ENCODE assay signal across 8 cellular contexts in the genomic region with DNA sequence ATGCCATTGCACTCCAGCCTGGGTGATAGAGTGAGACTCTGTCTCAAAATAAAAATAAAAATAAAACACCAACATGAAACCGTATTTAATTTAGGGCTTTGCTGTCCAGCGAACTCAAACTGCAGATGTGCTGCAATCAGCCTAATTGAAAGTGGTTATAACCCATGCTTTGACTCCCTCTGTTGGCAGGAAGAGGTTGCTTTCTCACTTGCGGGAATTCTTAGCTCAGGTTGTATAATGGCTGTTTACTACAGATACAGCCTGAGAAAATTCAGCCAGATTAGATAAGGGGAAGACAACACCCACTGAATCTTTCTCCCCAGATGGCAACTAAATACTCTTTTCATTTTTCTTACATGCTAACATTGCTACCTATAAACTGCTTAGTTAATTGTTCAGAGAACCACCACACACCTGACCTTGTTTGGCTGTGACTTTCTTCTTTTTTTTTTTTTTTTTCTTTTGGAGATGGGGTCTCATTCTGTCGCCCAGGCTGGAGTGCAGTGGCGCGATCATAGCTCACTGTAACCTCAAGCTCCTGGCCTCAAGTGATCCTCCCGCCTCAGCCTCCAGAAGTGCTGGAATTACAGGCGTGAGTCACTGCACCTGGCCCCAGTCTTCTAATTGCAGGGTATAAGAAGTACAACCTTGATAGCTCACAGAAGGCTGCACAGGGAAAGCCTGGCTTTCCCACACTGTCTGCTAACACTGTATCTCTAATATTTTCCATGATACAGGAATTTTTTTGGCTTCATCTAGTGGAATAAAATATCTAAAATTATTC. TPM values are rescaled to one million over a fixed set of nuclear protein-coding genes. Genes with fewer than 3 reads are reported as not detected.
A peak's percentile ranks its signal among the peaks of the same experiment; 100 is the strongest.
DNase-seq lines count a peak whose midpoint lies in the region; ATAC-seq, FAIRE-seq and TF ChIP-seq lines count a peak whose summit lies in the region.

No MANE protein-coding gene starts in this region.

- H3K27ac ChIP-seq in A549, result peak overlapping the region; percentile 84 to 95
- peak overlapping the region; percentile 46; the same call in 1 of the 2 replicates for H3K27ac ChIP-seq in SJSA1
- peak overlapping the region in 2 of 4 donors; percentile 22 to 98 for H3K27ac ChIP-seq in body of pancreas
- peak overlapping the region; percentile 60 for H3K27ac ChIP-seq in subcutaneous abdominal adipose tissue (ENCODE audit: low read depth, low read length)

- 37% methylated on average over 8 of the region's 8 CpGs for WGBS in A549 (ENCODE audit: missing lambda C conversion rate)
- 36 to 39% methylated on average over 8 of the region's 8 CpGs for WGBS in body of pancreas, 2 donors

- peaks cover 26% of the 10 kb centered on the region for H3K4me1 ChIP-seq in A549
- peaks cover 31% of the 10 kb centered on the region for H3K4me1 ChIP-seq in SJSA1 (replicated peaks)
- H3K4me1 ChIP-seq in body of pancreas, result peaks cover 27% of the 10 kb centered on the region
- peaks cover 5 to 38% (median 25%) of the 10 kb centered on the region in 5 donors for H3K4me1 ChIP-seq in subcutaneous abdominal adipose tissue (ENCODE audit: control insufficient read depth in 5 of 5, insufficient read depth in 5 of 5, low read length in 5 of 5)

- H3K9me3 ChIP-seq in A549 (no peaks in the 10 kb centered on the region), SJSA1 (replicated peaks) (no peaks in the 10 kb centered on the region), body of pancreas (no peaks in the 10 kb centered on the region), subcutaneous abdominal adipose tissue (ENCODE audit: control insufficient read depth in 5 of 5, low read length in 5 of 5) (no peaks in the 10 kb centered on the region)

- DNase-seq in A549 (ENCODE audit: low read depth in 1 of 2, low spot score in 1 of 2) (peak; percentile 54 to 76), ELF-1 (ENCODE audit: low read depth, low spot score) (peak; percentile 75), NAMALWA (ENCODE audit: low spot score) (peak; percentile 87), SJSA1 (ENCODE audit: low read depth in 1 of 2, low spot score in 2 of 2) (peak; percentile 54 to 64), body of pancreas (peak; percentile 45 to 75 (median 61)), kidney epithelial cell (ENCODE audit: low read depth) (no peak)

- intact Hi-C loops in body of pancreas (cut with DNase I), result no loop called here

- TF ChIP-seq POLR2A in A549 (IDR thresholded peaks at IDR 0.05; ENCODE audit: low read length) (no peak), body of pancreas (IDR thresholded peaks at IDR 0.05) (peak in 1 of 3 donors; percentile 7)

- TF ChIP-seq CTCF in A549 (IDR thresholded peaks at IDR 0.05) (peak; percentile 64), body of pancreas (IDR thresholded peaks at IDR 0.05) (peak; percentile 19 to 85 (median 76)), kidney epithelial cell (IDR thresholded peaks at IDR 0.05; ENCODE audit: insufficient read depth, low read length, poor library complexity, severe bottlenecking) (peak; percentile 81)

- CTCF ChIA-PET in A549 (lab: Yijun Ruan, JAX), result interaction anchor here (0.6 to 6.3 kb wide), 47 partner anchors 10 to 675 kb away, joined by 3 to 63 read pairs (median 4); partner anchors contain the start of genes BCAR3 and FNBP1L

- H3K36me3 ChIP-seq in SJSA1, result peaks cover 8% of the 10 kb centered on the region; the same call in 1 of the 2 replicates
- H3K36me3 ChIP-seq in body of pancreas (replicated peaks in 1 of 2; ENCODE audit: insufficient read depth in 1 of 2, low read depth in 2 of 2), result no peaks in the 10 kb centered on the region
- no peaks in the 10 kb centered on the region for H3K36me3 ChIP-seq in kidney epithelial cell (ENCODE audit: control insufficient read depth, insufficient read depth, low read length)
- H3K36me3 ChIP-seq in subcutaneous abdominal adipose tissue (ENCODE audit: control insufficient read depth in 5 of 5, insufficient read depth in 5 of 5, low read length in 5 of 5), result no peaks in the 10 kb centered on the region

- H3K27me3 ChIP-seq in SJSA1 (replicated peaks), result no peaks in the 10 kb centered on the region
- H3K27me3 ChIP-seq in body of pancreas, result no peaks in the 10 kb centered on the region
- H3K27me3 ChIP-seq in kidney epithelial cell (ENCODE audit: control insufficient read depth, insufficient read depth, low read length), result no peaks in the 10 kb centered on the region
- H3K27me3 ChIP-seq in subcutaneous abdominal adipose tissue (ENCODE audit: control insufficient read depth in 5 of 5, insufficient read depth in 4 of 5, low read length in 5 of 5), result no peaks in the 10 kb centered on the region

- TF ChIP-seq EP300 in A549 (IDR thresholded peaks at IDR 0.05), result no peak

- TF ChIP-seq RAD21 in A549 (conservative IDR thresholded peaks at IDR 0.05 in 1 of 2, IDR thresholded peaks at IDR 0.05 in 1 of 2), result peak; percentile 78 to 87

- H3K9ac ChIP-seq in subcutaneous abdominal adipose tissue (ENCODE audit: low read length in 5 of 5), result no peak overlapping the region

- POLR2A ChIA-PET in A549 (lab: Yijun Ruan, JAX), result interaction anchor here (0.6 to 1.7 kb wide), 5 partner anchors 11 to 893 kb away, joined by 3 to 7 read pairs (median 4); no protein-coding TSS in a partner anchor

- no peak for ATAC-seq in A549
- peak; percentile 16 for ATAC-seq in body of pancreas
- no peak for ATAC-seq in GM21619 (IDR thresholded peaks at IDR 0.05; ENCODE audit: unreplicated experiment)

- FAIRE-seq in A549 (lab: Jason Lieb, UNC), result no peak

- H3K4me3 ChIP-seq in A549, result no peak overlapping the region
- no peak overlapping the region for H3K4me3 ChIP-seq in SJSA1
- H3K4me3 ChIP-seq in body of pancreas, result no peak overlapping the region
- no peak overlapping the region for H3K4me3 ChIP-seq in kidney epithelial cell (ENCODE audit: low read depth, low read length)
- no peak overlapping the region for H3K4me3 ChIP-seq in subcutaneous abdominal adipose tissue (ENCODE audit: low read depth in 1 of 5, low read length in 5 of 5)

- peak overlapping the region; percentile 87 for H3K4me2 ChIP-seq in A549

TF ChIP-seq in A549, 52 proteins besides CTCF, POLR2A, EP300 and RAD21:
- TF ChIP-seq ESRRA (IDR thresholded peaks at IDR 0.05; ENCODE audit: borderline replicate concordance, low read length) (no peak), CEBPB (IDR thresholded peaks at IDR 0.05) (peak in 1 of 2 experiments; percentile 55; a peak in 2 of 4 replicates), SMC3 (IDR thresholded peaks at IDR 0.05) (peak; percentile 78)

RNA-seq across cellular contexts. Expression of gene DNTTIP2, which starts 34.6 kb away (rescaled TPM):
- polyA plus RNA-seq in A549 (2011; rRNA removed) (41.5 and 45.7 TPM in 2 replicates), A549 (2017; fragmentation: RNase III; extraction: RNeasy Plus Mini Kit Qiagen cat#74134 plus additional on column Dnase treatment) (39.1 to 42.0 TPM (median 40.6 TPM) in 3 replicates)
- polyA plus RNA-seq in A549 (2012; cell fraction: cytosol; rRNA removed), result 5.4 and 7.7 TPM in 2 replicates
- 7.1 and 7.9 TPM in 2 replicates for polyA plus RNA-seq in A549 (2012; cell fraction: nucleus; rRNA removed)
- polyA minus RNA-seq in A549 (2011; rRNA and poly(A)+ RNA removed), result 18.8 and 19.2 TPM in 2 replicates
- total RNA-seq in SJSA1 (2014; rRNA removed; shearing (Covaris generic)), result 35.6 and 40.1 TPM in 2 replicates
- total RNA-seq in body of pancreas (1 to 10 TPM; 6.6 to 9.6 TPM), kidney epithelial cell (46.5 and 48.2 TPM in 2 replicates)
